ENCODE assay signal across 1 cellular context in the genomic region with DNA sequence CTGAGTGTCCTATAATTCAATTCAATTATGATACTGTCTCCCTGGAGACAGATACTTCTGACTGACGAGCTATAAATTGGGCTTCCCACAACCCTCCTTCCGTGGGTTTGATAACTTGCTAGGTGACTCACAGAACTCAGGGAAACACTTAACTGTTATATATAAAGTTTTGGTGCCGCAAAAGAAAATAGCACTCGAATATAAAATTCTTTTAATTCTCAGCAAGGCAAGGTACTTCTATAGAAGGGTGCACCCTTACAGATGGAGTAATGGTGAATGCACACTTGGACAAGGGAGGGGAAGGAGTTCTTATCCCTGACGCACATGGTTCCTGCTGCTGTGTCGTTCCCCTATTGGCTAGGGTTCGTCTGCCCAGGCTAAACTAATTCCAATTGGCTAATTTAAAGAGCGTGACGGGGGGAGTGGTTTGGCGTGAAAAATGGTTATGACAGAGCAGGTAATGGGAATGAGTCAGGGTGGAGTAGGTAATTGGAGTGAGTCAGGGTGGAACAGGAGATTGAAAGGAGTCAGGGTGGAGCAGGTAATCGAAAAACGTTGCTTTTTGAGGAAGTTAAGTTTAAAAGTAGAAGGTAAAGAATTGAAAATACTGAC.
TF ChIP-seq lines count a peak whose summit lies in the region.

No MANE protein-coding gene starts in this region.

TF ChIP-seq in GM12878, 131 proteins besides CTCF, POLR2A, EP300 and RAD21 (continued from another document):
- TF ChIP-seq, protein P1, sequence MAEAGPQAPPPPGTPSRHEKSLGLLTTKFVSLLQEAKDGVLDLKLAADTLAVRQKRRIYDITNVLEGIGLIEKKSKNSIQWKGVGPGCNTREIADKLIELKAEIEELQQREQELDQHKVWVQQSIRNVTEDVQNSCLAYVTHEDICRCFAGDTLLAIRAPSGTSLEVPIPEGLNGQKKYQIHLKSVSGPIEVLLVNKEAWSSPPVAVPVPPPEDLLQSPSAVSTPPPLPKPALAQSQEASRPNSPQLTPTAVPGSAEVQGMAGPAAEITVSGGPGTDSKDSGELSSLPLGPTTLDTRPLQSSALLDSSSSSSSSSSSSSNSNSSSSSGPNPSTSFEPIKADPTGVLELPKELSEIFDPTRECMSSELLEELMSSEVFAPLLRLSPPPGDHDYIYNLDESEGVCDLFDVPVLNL (IDR thresholded peaks at IDR 0.05; ENCODE audit: low read depth, low read length) = no peak
TF ChIP-seq in GM12878: peak in this region for 1.
